In the genomic region with DNA sequence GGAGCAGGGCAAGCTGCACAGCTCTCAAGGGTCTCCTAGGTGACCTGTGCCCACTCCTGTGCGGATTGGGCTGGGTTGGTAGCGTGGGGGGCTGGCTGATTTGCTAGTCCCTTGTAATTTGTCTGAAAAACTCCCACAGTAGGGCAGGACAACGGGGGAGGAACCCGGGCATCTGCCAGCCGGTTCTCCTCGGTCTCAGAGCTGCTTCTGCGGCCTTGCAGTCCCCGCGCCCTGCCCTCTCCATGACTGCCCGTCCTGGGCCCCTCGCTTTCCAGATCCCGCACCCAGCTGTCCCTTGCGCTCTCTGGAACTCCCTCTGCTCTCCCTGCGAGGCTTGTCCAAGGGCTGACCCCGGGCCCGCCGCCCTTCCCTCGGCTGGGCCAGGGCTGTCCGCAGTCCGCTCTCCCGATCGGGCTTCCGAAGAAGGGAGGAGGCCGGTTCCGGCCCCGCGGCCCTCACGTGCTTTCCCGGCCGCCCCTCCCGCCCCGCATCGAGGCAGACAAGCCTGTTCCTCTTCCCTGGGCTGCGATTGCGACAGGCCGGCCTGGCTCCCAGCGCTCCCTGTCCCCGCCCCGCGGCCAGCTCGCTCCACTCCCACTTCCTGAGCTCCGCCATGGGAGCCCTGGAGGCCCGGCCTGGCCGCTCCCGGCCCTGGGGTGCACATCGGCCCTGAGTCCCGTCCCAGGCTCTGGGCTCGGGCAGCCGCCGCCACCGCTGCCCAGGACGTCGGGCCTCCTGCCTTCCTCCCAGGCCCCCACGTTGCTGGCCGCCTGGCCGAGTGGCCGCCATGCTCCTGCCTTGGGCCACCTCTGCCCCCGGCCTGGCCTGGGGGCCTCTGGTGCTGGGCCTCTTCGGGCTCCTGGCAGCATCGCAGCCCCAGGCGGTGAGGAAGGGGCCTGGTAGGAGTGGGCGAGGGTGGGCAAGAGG, we compare ENCODE assay signal across 8 cellular contexts. TPM values are rescaled to one million over a fixed set of nuclear protein-coding genes. Genes with fewer than 3 reads are reported as not detected.
DNase-seq lines count a peak whose midpoint lies in the region; ATAC-seq, FAIRE-seq and TF ChIP-seq lines count a peak whose summit lies in the region.

LTBR (plus strand) TSS at position 591 of the 927 bp plus-strand sequence; CDS start at position 788, 197 bp downstream.

- DNase-seq in stimulated activated CD4-positive, alpha-beta T cell treated with anti-CD3 and anti-CD28 coated beads, Interleukin-4, amount 100 ng/mL, for 1 hour, result peak; percentile 23
- no peak for DNase-seq in stimulated activated CD4-positive, alpha-beta T cell treated with anti-CD3 and anti-CD28 coated beads, Interleukin-1b, Interleukin-23, amount 100 ng/mL, for 48 hours
- DNase-seq in SJSA1 (ENCODE audit: low read depth in 1 of 2, low spot score in 2 of 2) (peak; percentile 89 to 93), dorsolateral prefrontal cortex (peak; percentile 28 to 78 (median 64)), HepG2 (ENCODE audit: low spot score) (peak; percentile 83)
- DNase-seq in stimulated activated naive CD8-positive, alpha-beta T cell treated with anti-CD3 and anti-CD28 coated beads, Interleukin-15, Interleukin-2, amounts not matched to agents 100 U/mL and 50 U/mL, for 24 hours, result peak; percentile 43

- peaks cover 27% of the 10 kb centered on the region for H3K79me2 ChIP-seq in HepG2 (ENCODE audit: insufficient read depth, low read length)

- in situ Hi-C loops in HepG2 (cut with HindIII; ENCODE audit: extremely low pct_ligation_motif_present, low pct_unique_long_range_greater_than_20kb), result no loop called here

- WGBS in HepG2 (ENCODE audit: low lambda C conversion rate), result 0% methylated on average over 13 of the region's 62 CpGs

- TF ChIP-seq POLR2A in HepG2 (IDR thresholded peaks at IDR 0.05; ENCODE audit: insufficient read depth in 1 of 2, low read depth in 2 of 2, low read length in 2 of 2), result peak; percentile 67 to 74; a peak in 3 of 4 replicates

- TSS peak; percentile 81 for BruUV-seq in HepG2 (replicated peaks; lab: Mats Ljungman, UMichigan)

- peak within 1 kb of the TSS; percentile 99 for H3K4me2 ChIP-seq in HepG2 (ENCODE audit: low read depth, low read length)

- no peak for FAIRE-seq in HepG2 (lab: Jason Lieb, UNC)

- H3K27ac ChIP-seq in SJSA1, result peak within 1 kb of the TSS; percentile 81
- H3K27ac ChIP-seq in dorsolateral prefrontal cortex, result peak within 1 kb of the TSS in 58 of 59 donors; percentile 39 to 96 (median 84)
- peak within 1 kb of the TSS; percentile 86 for H3K27ac ChIP-seq in HepG2 (ENCODE audit: extremely low read length, insufficient read depth, low read length)

- peak; percentile 91 for ATAC-seq in HepG2
- peak; percentile 53 for ATAC-seq in stimulated activated naive CD8-positive, alpha-beta T cell treated with anti-CD3 and anti-CD28 coated beads, Interleukin-15, Interleukin-2, amounts not matched to agents 100 U/mL and 50 U/mL, for 24 hours
- ATAC-seq in GM18867 (IDR thresholded peaks at IDR 0.05; ENCODE audit: unreplicated experiment), result no peak
- no peak for ATAC-seq in HG02642 (IDR thresholded peaks at IDR 0.05; ENCODE audit: poor library complexity, unreplicated experiment)

- intact Hi-C loops in dorsolateral prefrontal cortex (cut with DNase I), result no loop called here
- intact Hi-C loops in HepG2 (cut with micrococcal nuclease; ENCODE audit: unreplicated experiment), result no loop called here

- peak within 1 kb of the TSS; percentile 96 for H3K9ac ChIP-seq in HepG2 (ENCODE audit: insufficient read depth, low read depth, low read length)

- H3K36me3 ChIP-seq in SJSA1 (peaks cover 41% of the 10 kb centered on the region), HepG2 (replicated peaks in 1 of 2; ENCODE audit: control insufficient read depth in 1 of 2, insufficient read depth in 2 of 2, low read length in 2 of 2) (peaks cover 11 to 30% of the 10 kb centered on the region in 2 experiments)

- POLR2A ChIA-PET in HepG2 (lab: Yijun Ruan, JAX), result interaction anchor here (0.6 to 7.2 kb wide), 44 partner anchors 9 to 562 kb away, joined by 3 to 140 read pairs (median 5); partner anchors contain the start of genes COPS7A, GAPDH, MRPL51 and PLEKHG6

- H4K20me1 ChIP-seq in HepG2 (ENCODE audit: insufficient read depth, low read length), result no peaks in the 10 kb centered on the region

- CTCF ChIA-PET in HepG2 (lab: Yijun Ruan, JAX; ENCODE audit: low intra/inter-chr PET ratio, low total read pairs), result no interaction called here

- H3K27me3 ChIP-seq in SJSA1 (replicated peaks) (no peaks in the 10 kb centered on the region), dorsolateral prefrontal cortex (peaks cover 0 to 7% (median 0%) of the 10 kb centered on the region in 45 donors), HepG2 (ENCODE audit: control insufficient read depth in 1 of 2, insufficient read depth in 2 of 2, low read length in 2 of 2) (no peaks in the 10 kb centered on the region; a peak in 1 of 5 replicates)

- H3K4me1 ChIP-seq in SJSA1 (replicated peaks), result peaks cover 23% of the 10 kb centered on the region
- peaks cover 59% of the 10 kb centered on the region for H3K4me1 ChIP-seq in HepG2 (ENCODE audit: insufficient read depth, low read length)

- no peak within 1 kb of the TSS for H2AFZ ChIP-seq in HepG2 (ENCODE audit: low read length)

- TF ChIP-seq CTCF in dorsolateral prefrontal cortex (IDR thresholded peaks at IDR 0.05 in 54 of 56, conservative IDR thresholded peaks at IDR 0.05 in 2 of 56; ENCODE audit: low read depth in 1 of 56, partially characterized antibody in 56 of 56), result peak in 8 of 56 donors; percentile 9 to 24 (median 17)
- TF ChIP-seq CTCF in HepG2 (CRISPR knock-in tag; IDR thresholded peaks at IDR 0.05), result peak; percentile 52; the same call in 1 of the 2 replicates

- TF ChIP-seq EP300 in HepG2 (IDR thresholded peaks at IDR 0.05; ENCODE audit: low read depth in 2 of 2, low read length in 2 of 2) (peak in 1 of 2 experiments; percentile 33; a peak in 1 of 4 replicates), HepG2 (CRISPR knock-in tag; IDR thresholded peaks at IDR 0.05; ENCODE audit: borderline replicate concordance) (peak; percentile 53; the same call in 1 of the 2 replicates)

- peak; percentile 36; the same call in 1 of the 2 replicates for TF ChIP-seq RAD21 in HepG2 (CRISPR knock-in tag; IDR thresholded peaks at IDR 0.05)

- H3K4me3 ChIP-seq in SJSA1 (peak within 1 kb of the TSS; percentile 54), dorsolateral prefrontal cortex (peak within 1 kb of the TSS; percentile 29 to 69 (median 59)), HepG2 (replicated peaks in 1 of 3; ENCODE audit: insufficient read depth in 1 of 3, low read depth in 2 of 3, low read length in 3 of 3) (peak within 1 kb of the TSS; percentile 81 to 95 (median 87))

- no peaks in the 10 kb centered on the region for H3K9me3 ChIP-seq in SJSA1 (replicated peaks)
- no peaks in the 10 kb centered on the region for H3K9me3 ChIP-seq in HepG2 (ENCODE audit: low read length)

TF ChIP-seq in HepG2, 621 proteins besides CTCF, POLR2A, EP300 and RAD21 (continues in another document):
- TF ChIP-seq CHD4 (IDR thresholded peaks at IDR 0.05; ENCODE audit: borderline replicate concordance, low read length) (no peak), THYN1 (CRISPR knock-in tag; IDR thresholded peaks at IDR 0.05; ENCODE audit: borderline replicate concordance, low read depth) (peak; percentile 80; the same call in 1 of the 2 replicates), CBX5 (CRISPR knock-in tag; IDR thresholded peaks at IDR 0.05; ENCODE audit: borderline replicate concordance) (peak; percentile 86; the same call in 1 of the 2 replicates), ZNF234 (CRISPR knock-in tag; conservative IDR thresholded peaks at IDR 0.05) (peak; percentile 5; the same call in 1 of the 2 replicates), ZNF3 (CRISPR knock-in tag; IDR thresholded peaks at IDR 0.05) (no peak), NFYC (CRISPR knock-in tag; IDR thresholded peaks at IDR 0.05) (peak; percentile 35; the same call in 1 of the 2 replicates), NFATC3 (CRISPR knock-in tag; IDR thresholded peaks at IDR 0.05) (no peak)
- TF ChIP-seq, protein P1, sequence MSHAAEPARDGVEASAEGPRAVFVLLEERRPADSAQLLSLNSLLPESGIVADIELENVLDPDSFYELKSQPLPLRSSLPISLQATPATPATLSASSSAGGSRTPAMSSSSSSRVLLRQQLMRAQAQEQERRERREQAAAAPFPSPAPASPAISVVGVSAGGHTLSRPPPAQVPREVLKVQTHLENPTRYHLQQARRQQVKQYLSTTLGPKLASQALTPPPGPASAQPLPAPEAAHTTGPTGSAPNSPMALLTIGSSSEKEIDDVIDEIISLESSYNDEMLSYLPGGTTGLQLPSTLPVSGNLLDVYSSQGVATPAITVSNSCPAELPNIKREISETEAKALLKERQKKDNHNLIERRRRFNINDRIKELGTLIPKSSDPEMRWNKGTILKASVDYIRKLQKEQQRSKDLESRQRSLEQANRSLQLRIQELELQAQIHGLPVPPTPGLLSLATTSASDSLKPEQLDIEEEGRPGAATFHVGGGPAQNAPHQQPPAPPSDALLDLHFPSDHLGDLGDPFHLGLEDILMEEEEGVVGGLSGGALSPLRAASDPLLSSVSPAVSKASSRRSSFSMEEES (CRISPR knock-in tag; IDR thresholded peaks at IDR 0.05), result peak; percentile 98

RNA-seq across cellular contexts. Expression of gene LTBR, which starts in this region (rescaled TPM):
- 102 and 106 TPM in 2 replicates for total RNA-seq in SJSA1 (2014; rRNA removed; shearing (Covaris generic))
- total RNA-seq in dorsolateral prefrontal cortex (10 to 100 TPM in 100 of 120 experiments, 1 to 10 TPM in 20; 4.6 to 36.0 (median 16.2) TPM), HepG2 (2016; rRNA removed; fragmentation: Illumina TruSeq; extraction: Trizol) (12.1 and 34.8 TPM in 2 replicates)
- 24.4 and 24.5 TPM in 2 replicates for total RNA-seq in HepG2 (2016; cell fraction: cytosol; rRNA removed; fragmentation: Illumina TruSeq; extraction: Trizol; ENCODE audit: low read depth)
- total RNA-seq in HepG2 (2016; cell fraction: insoluble cytoplasmic fraction; rRNA removed; fragmentation: Illumina TruSeq; extraction: Trizol), result 11.6 and 40.0 TPM in 2 replicates
- 34.7 and 35.3 TPM in 2 replicates for total RNA-seq in HepG2 (2016; cell fraction: membrane; rRNA removed; fragmentation: Illumina TruSeq; extraction: Trizol)
- 39.7 and 43.6 TPM in 2 replicates for total RNA-seq in HepG2 (2016; cell fraction: nucleus; rRNA removed; fragmentation: Illumina TruSeq; extraction: Trizol)
- 31.4 and 39.0 TPM in 2 replicates for polyA plus RNA-seq in HepG2 (2011; rRNA removed)
- polyA plus RNA-seq in HepG2 (2011; cell fraction: cytosol; rRNA removed), result 23.7 and 29.3 TPM in 2 replicates
- 82.9 and 92.1 TPM in 2 replicates for polyA plus RNA-seq in HepG2 (2011; cell fraction: nucleus; rRNA removed)
- 25.8 and 37.8 TPM in 2 replicates for polyA plus RNA-seq in HepG2 (2012)
- 19.3 and 21.0 TPM in 2 replicates for polyA plus RNA-seq in HepG2 (2016; cell fraction: cytosol; fragmentation: Illumina TruSeq; extraction: Trizol; ENCODE audit: low read depth)
- polyA plus RNA-seq in HepG2 (2016; cell fraction: insoluble cytoplasmic fraction; fragmentation: Illumina TruSeq; extraction: Trizol; ENCODE audit: low read depth), result 16.0 and 16.4 TPM in 2 replicates
- polyA plus RNA-seq in HepG2 (2016; cell fraction: membrane; fragmentation: Illumina TruSeq; extraction: Trizol; ENCODE audit: low read depth), result 27.4 and 28.3 TPM in 2 replicates
- polyA plus RNA-seq in HepG2 (2016; cell fraction: nucleus; fragmentation: Illumina TruSeq; extraction: Trizol; ENCODE audit: insufficient read depth, low read depth), result 117 and 123 TPM in 2 replicates
- polyA minus RNA-seq in HepG2 (2011; rRNA and poly(A)+ RNA removed; ENCODE audit: low replicate concordance), result 16.2 and 29.7 TPM in 2 replicates
- 11.5 and 14.0 TPM in 2 replicates for polyA minus RNA-seq in HepG2 (2011; cell fraction: cytosol; rRNA and poly(A)+ RNA removed)
- 22.4 and 34.2 TPM in 2 replicates for polyA minus RNA-seq in HepG2 (2011; cell fraction: nucleus; rRNA and poly(A)+ RNA removed)

Comparison
In these comparisons a context has a peak if more than half of its experiments do, and no peak if none do; other contexts are left out.
1. ATAC-seq: peak in HepG2 (single experiment) and stimulated activated naive CD8-positive, alpha-beta T cell treated with anti-CD3 and anti-CD28 coated beads, Interleukin-15, Interleukin-2, amounts not matched to agents 100 U/mL and 50 U/mL, for 24 hours (single experiment); none in GM18867 (single experiment) and HG02642 (single experiment).
2. Peak in every context shown above with its lines, with median percentiles within 50 percentile points of each other: H3K27ac ChIP-seq and H3K4me3 ChIP-seq.